ENCODE assay signal across 9 cellular contexts in the genomic region with DNA sequence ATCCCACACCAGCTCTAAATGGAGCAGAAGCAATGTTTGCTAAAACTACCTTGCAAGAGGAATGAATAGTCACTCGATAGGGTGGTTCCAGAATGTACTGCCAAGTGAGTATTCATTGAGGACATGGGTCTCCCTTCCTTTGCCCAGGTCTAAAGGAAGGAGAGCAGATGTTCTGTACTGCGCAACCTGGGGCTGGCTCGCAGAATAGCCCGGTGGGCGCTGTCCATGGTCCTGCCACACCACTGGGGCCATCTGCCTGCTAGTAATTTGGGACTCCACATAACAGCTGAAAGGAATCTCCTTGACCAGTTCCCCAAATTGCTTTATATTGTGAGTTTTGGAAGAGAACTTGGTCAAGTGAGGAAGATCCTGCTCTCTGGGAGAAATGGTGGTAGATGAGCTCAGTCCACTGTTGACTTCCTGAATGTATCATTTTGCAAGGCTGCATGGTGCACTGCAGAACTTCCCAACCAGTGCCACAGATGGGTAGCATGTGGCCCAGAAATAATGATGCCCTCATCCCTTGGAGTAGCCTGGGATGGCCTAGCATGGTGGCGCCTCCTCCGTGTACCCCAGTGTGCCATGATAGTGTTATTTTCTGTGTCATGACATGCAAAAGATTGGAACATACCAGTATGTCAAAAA. TPM values are rescaled to one million over a fixed set of nuclear protein-coding genes. Genes with fewer than 3 reads are reported as not detected.
DNase-seq lines count a peak whose midpoint lies in the region; ATAC-seq and TF ChIP-seq lines count a peak whose summit lies in the region.
"Had no signal": no experiment of that assay in that cellular context is flagged by ENCODE, and none has a peak within 500 bp of the region (broad histone marks: within the 10 kb centered on the region; RNA-seq: fewer than 3 reads in every experiment).

No MANE protein-coding gene starts in this region.

- ATAC-seq in DND-41 (ENCODE audit: insufficient read depth, low read depth) = peak; percentile 76
- ATAC-seq in GM21786 (IDR thresholded peaks at IDR 0.05; ENCODE audit: unreplicated experiment) = no peak

- no peak for TF ChIP-seq CTCF in DND-41 (IDR thresholded peaks at IDR 0.05; ENCODE audit: borderline replicate concordance, extremely low read depth, low read length, poor library complexity, severe bottlenecking)
- TF ChIP-seq CTCF in left ventricle myocardium inferior (IDR thresholded peaks at IDR 0.05; ENCODE audit: borderline replicate concordance) = no peak

- H3K27me3 ChIP-seq in DND-41 (ENCODE audit: insufficient read depth, low read length, poor library complexity) = no peaks in the 10 kb centered on the region
- H3K27me3 ChIP-seq in left ventricle myocardium inferior (ENCODE audit: low read depth) = peaks cover 92% of the 10 kb centered on the region

- H3K79me2 ChIP-seq in DND-41 (ENCODE audit: insufficient read depth, low read length) = no peaks in the 10 kb centered on the region

- H3K36me3 Mint-ChIP-seq in activated T-helper 1 cell treated with anti-CD3 and anti-CD28 coated beads, Interleukin-12 subunit alpha, Interleukin-12 subunit beta, Interleukin-2, Interleukin-4 antibody, amounts not matched to agents 30 ng/mL and 10 ng/mL and 1 ng/mL, durations not matched to agents 14 hours and 24 hours and 36 hours (ENCODE audit: low read depth) = no peaks in the 10 kb centered on the region

- H2AFZ ChIP-seq in DND-41 (ENCODE audit: low read depth, low read length) = no peak overlapping the region

- H3K4me1 ChIP-seq in DND-41 (ENCODE audit: insufficient read depth, low read length) = no peaks in the 10 kb centered on the region
- H3K4me1 ChIP-seq in left ventricle myocardium inferior = peaks cover 6% of the 10 kb centered on the region

- DNase-seq in DND-41 (peak; percentile 62), NCI-H460 (ENCODE audit: extremely low read depth, low read depth) (peak; percentile 26), left ventricle myocardium inferior (peak; percentile 61), C1 segment of cervical spinal cord (lab: John Stamatoyannopoulos, UW) (no peak), inferior parietal cortex (ENCODE audit: extremely low spot score) (no peak)
- peak; percentile 22 for DNase-seq in activated T-helper 1 cell treated with anti-CD3 and anti-CD28 coated beads, Interleukin-12 subunit alpha, Interleukin-12 subunit beta, Interleukin-2, Interleukin-4 antibody, amounts not matched to agents 30 ng/mL and 10 ng/mL and 1 ng/mL, durations not matched to agents 14 hours and 24 hours and 36 hours (ENCODE audit: low spot score)
- DNase-seq in stimulated activated CD4-positive, alpha-beta T cell treated with anti-CD3 and anti-CD28 coated beads, Interleukin-4, amount 100 ng/mL, for 1 hour = peak; percentile 39

- H3K4me3 ChIP-seq in DND-41 (ENCODE audit: low read depth in 1 of 2, low read length in 2 of 2) (no peak overlapping the region), left ventricle myocardium inferior (no peak overlapping the region)

- H3K9me3 ChIP-seq in DND-41 (ENCODE audit: insufficient read depth, low read length, severe bottlenecking) (no peaks in the 10 kb centered on the region), left ventricle myocardium inferior (replicated peaks) (no peaks in the 10 kb centered on the region)

- intact Hi-C loops in activated T-helper 1 cell treated with anti-CD3 and anti-CD28 coated beads, Interleukin-12 subunit alpha, Interleukin-12 subunit beta, Interleukin-2, Interleukin-4 antibody, amounts not matched to agents 30 ng/mL and 10 ng/mL and 1 ng/mL, durations not matched to agents 14 hours and 24 hours and 36 hours (cut with micrococcal nuclease) = no loop called here
- intact Hi-C loops in left ventricle myocardium inferior (cut with micrococcal nuclease) = no loop called here

- H3K27ac Mint-ChIP-seq in activated T-helper 1 cell treated with anti-CD3 and anti-CD28 coated beads, Interleukin-12 subunit alpha, Interleukin-12 subunit beta, Interleukin-2, Interleukin-4 antibody, amounts not matched to agents 30 ng/mL and 10 ng/mL and 1 ng/mL, durations not matched to agents 14 hours and 24 hours and 36 hours = no peak overlapping the region
- H3K27ac Mint-ChIP-seq: brain had no signal

- no peak overlapping the region for H3K4me2 ChIP-seq in DND-41 (ENCODE audit: insufficient read depth, low read length)

- H4K20me1 ChIP-seq in DND-41 (ENCODE audit: insufficient read depth, low read length) = no peaks in the 10 kb centered on the region; the same call in 1 of the 2 replicates

- H3K27me3 Mint-ChIP-seq in activated T-helper 1 cell treated with anti-CD3 and anti-CD28 coated beads, Interleukin-12 subunit alpha, Interleukin-12 subunit beta, Interleukin-2, Interleukin-4 antibody, amounts not matched to agents 30 ng/mL and 10 ng/mL and 1 ng/mL, durations not matched to agents 14 hours and 24 hours and 36 hours (ENCODE audit: insufficient read depth) = peaks cover 42% of the 10 kb centered on the region

- no peak overlapping the region for H3K9ac ChIP-seq in DND-41 (ENCODE audit: low read depth, low read length)

- H3K36me3 ChIP-seq in DND-41 (ENCODE audit: insufficient read depth, low read length) (no peaks in the 10 kb centered on the region), left ventricle myocardium inferior (no peaks in the 10 kb centered on the region)

- H3K4me1 Mint-ChIP-seq in activated T-helper 1 cell treated with anti-CD3 and anti-CD28 coated beads, Interleukin-12 subunit alpha, Interleukin-12 subunit beta, Interleukin-2, Interleukin-4 antibody, amounts not matched to agents 30 ng/mL and 10 ng/mL and 1 ng/mL, durations not matched to agents 14 hours and 24 hours and 36 hours (ENCODE audit: low read depth) = no peaks in the 10 kb centered on the region

- no peak overlapping the region for H3K4me3 Mint-ChIP-seq in activated T-helper 1 cell treated with anti-CD3 and anti-CD28 coated beads, Interleukin-12 subunit alpha, Interleukin-12 subunit beta, Interleukin-2, Interleukin-4 antibody, amounts not matched to agents 30 ng/mL and 10 ng/mL and 1 ng/mL, durations not matched to agents 14 hours and 24 hours and 36 hours
- H3K4me3 Mint-ChIP-seq: brain had no signal

- no peaks in the 10 kb centered on the region for H3K9me3 Mint-ChIP-seq in activated T-helper 1 cell treated with anti-CD3 and anti-CD28 coated beads, Interleukin-12 subunit alpha, Interleukin-12 subunit beta, Interleukin-2, Interleukin-4 antibody, amounts not matched to agents 30 ng/mL and 10 ng/mL and 1 ng/mL, durations not matched to agents 14 hours and 24 hours and 36 hours

- H3K27ac ChIP-seq in DND-41 (ENCODE audit: low read length) = no peak overlapping the region
- H3K27ac ChIP-seq in left ventricle myocardium inferior (replicated peaks) = no peak overlapping the region

RNA-seq across cellular contexts. Expression of a gene that starts 5.7 kb away (rescaled TPM):
- not detected in 2 replicates for total RNA-seq in NCI-H460 (2014; rRNA removed; shearing (Covaris generic))
- not detected in 2 replicates for polyA plus RNA-seq in NCI-H460 (2014; cell fraction: nucleus; rRNA removed)
- total RNA-seq in activated T-helper 1 cell treated with anti-CD3 and anti-CD28 coated beads, Interleukin-12 subunit alpha, Interleukin-12 subunit beta, Interleukin-2, Interleukin-4 antibody, amounts not matched to agents 30 ng/mL and 10 ng/mL and 1 ng/mL, durations not matched to agents 14 hours and 24 hours and 36 hours = 0.05 and 0.23 TPM in 2 replicates
- not detected for total RNA-seq in left ventricle myocardium inferior

RNA-seq across cellular contexts. Expression of a gene that starts 43.8 kb away (rescaled TPM):
- total RNA-seq in NCI-H460 (2014; rRNA removed; shearing (Covaris generic)) = not detected in 2 replicates
- polyA plus RNA-seq in NCI-H460 (2014; cell fraction: nucleus; rRNA removed) = not detected in 2 replicates
- not detected in 2 replicates for total RNA-seq in activated T-helper 1 cell treated with anti-CD3 and anti-CD28 coated beads, Interleukin-12 subunit alpha, Interleukin-12 subunit beta, Interleukin-2, Interleukin-4 antibody, amounts not matched to agents 30 ng/mL and 10 ng/mL and 1 ng/mL, durations not matched to agents 14 hours and 24 hours and 36 hours
- total RNA-seq in left ventricle myocardium inferior = not detected

RNA-seq across cellular contexts. Expression of a gene that starts 54.1 kb away (rescaled TPM):
- 1.3 and 1.8 TPM in 2 replicates for total RNA-seq in NCI-H460 (2014; rRNA removed; shearing (Covaris generic))
- 2.9 and 3.7 TPM in 2 replicates for polyA plus RNA-seq in NCI-H460 (2014; cell fraction: nucleus; rRNA removed)
- 11.8 and 14.3 TPM in 2 replicates for total RNA-seq in activated T-helper 1 cell treated with anti-CD3 and anti-CD28 coated beads, Interleukin-12 subunit alpha, Interleukin-12 subunit beta, Interleukin-2, Interleukin-4 antibody, amounts not matched to agents 30 ng/mL and 10 ng/mL and 1 ng/mL, durations not matched to agents 14 hours and 24 hours and 36 hours
- total RNA-seq in left ventricle myocardium inferior = 6.1 TPM

Comparison
In these comparisons a context has a peak if more than half of its experiments do, and no peak if none do; other contexts are left out.
1. DNase-seq: peak in DND-41 (single experiment), NCI-H460 (single experiment), activated T-helper 1 cell treated with anti-CD3 and anti-CD28 coated beads, Interleukin-12 subunit alpha, Interleukin-12 subunit beta, Interleukin-2, Interleukin-4 antibody, amounts not matched to agents 30 ng/mL and 10 ng/mL and 1 ng/mL, durations not matched to agents 14 hours and 24 hours and 36 hours (single experiment), left ventricle myocardium inferior (single experiment) and stimulated activated CD4-positive, alpha-beta T cell treated with anti-CD3 and anti-CD28 coated beads, Interleukin-4, amount 100 ng/mL, for 1 hour (single experiment); none in C1 segment of cervical spinal cord (0 of 14) and inferior parietal cortex (single experiment).